Comparison of ENCODE assay signal across 2 cellular contexts in genomic region chr22:38706885-38707180, GRCh38.
TF ChIP-seq lines count a peak whose summit lies in the region.

No MANE protein-coding gene starts in this region.

TF ChIP-seq in SK-N-SH, 30 proteins besides CTCF, POLR2A, EP300 and RAD21 (continued from another document):
- TF ChIP-seq, protein P1, sequence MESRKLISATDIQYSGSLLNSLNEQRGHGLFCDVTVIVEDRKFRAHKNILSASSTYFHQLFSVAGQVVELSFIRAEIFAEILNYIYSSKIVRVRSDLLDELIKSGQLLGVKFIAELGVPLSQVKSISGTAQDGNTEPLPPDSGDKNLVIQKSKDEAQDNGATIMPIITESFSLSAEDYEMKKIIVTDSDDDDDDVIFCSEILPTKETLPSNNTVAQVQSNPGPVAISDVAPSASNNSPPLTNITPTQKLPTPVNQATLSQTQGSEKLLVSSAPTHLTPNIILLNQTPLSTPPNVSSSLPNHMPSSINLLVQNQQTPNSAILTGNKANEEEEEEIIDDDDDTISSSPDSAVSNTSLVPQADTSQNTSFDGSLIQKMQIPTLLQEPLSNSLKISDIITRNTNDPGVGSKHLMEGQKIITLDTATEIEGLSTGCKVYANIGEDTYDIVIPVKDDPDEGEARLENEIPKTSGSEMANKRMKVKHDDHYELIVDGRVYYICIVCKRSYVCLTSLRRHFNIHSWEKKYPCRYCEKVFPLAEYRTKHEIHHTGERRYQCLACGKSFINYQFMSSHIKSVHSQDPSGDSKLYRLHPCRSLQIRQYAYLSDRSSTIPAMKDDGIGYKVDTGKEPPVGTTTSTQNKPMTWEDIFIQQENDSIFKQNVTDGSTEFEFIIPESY (IDR thresholded peaks at IDR 0.05; ENCODE audit: borderline replicate concordance, low read depth) = no peak
- TF ChIP-seq JUND (IDR thresholded peaks at IDR 0.05) (no peak), EZH2phosphoT487 (IDR thresholded peaks at IDR 0.05; ENCODE audit: borderline replicate concordance, low read depth) (no peak), NRF1 (IDR thresholded peaks at IDR 0.05; ENCODE audit: low read depth, low read length) (no peak), GATA2 (CRISPR knock-in tag; IDR thresholded peaks at IDR 0.05) (no peak), RXRA (IDR thresholded peaks at IDR 0.05; ENCODE audit: borderline replicate concordance, low read depth) (no peak)
- TF ChIP-seq, protein P2, sequence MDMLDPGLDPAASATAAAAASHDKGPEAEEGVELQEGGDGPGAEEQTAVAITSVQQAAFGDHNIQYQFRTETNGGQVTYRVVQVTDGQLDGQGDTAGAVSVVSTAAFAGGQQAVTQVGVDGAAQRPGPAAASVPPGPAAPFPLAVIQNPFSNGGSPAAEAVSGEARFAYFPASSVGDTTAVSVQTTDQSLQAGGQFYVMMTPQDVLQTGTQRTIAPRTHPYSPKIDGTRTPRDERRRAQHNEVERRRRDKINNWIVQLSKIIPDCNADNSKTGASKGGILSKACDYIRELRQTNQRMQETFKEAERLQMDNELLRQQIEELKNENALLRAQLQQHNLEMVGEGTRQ (IDR thresholded peaks at IDR 0.05; ENCODE audit: borderline replicate concordance, low read depth, low read length) = no peak

TF ChIP-seq in SK-N-SH treated with all-trans-retinoic acid at 6 μM for 48 hours, 23 proteins besides CTCF, POLR2A, EP300 and RAD21 (continued from another document):
- no peak for TF ChIP-seq PATZ1 (CRISPR knock-in tag; IDR thresholded peaks at IDR 0.05; ENCODE audit: borderline replicate concordance)
- TF ChIP-seq ZNF565 (CRISPR knock-in tag; conservative IDR thresholded peaks at IDR 0.05; ENCODE audit: low read depth) = no peak
- no peak for TF ChIP-seq ZNF70 (CRISPR knock-in tag; IDR thresholded peaks at IDR 0.05)
- no peak for TF ChIP-seq PPARA (CRISPR knock-in tag; IDR thresholded peaks at IDR 0.05; ENCODE audit: borderline replicate concordance)
- TF ChIP-seq SNAI2 (CRISPR knock-in tag; IDR thresholded peaks at IDR 0.05) = no peak
- TF ChIP-seq RARB (CRISPR knock-in tag; IDR thresholded peaks at IDR 0.05) = no peak
- TF ChIP-seq TCF4 (CRISPR knock-in tag; IDR thresholded peaks at IDR 0.05; ENCODE audit: borderline replicate concordance) = no peak
- TF ChIP-seq CSRNP3 (CRISPR knock-in tag; IDR thresholded peaks at IDR 0.05) = no peak
